In genomic region chr12:14952295-14952995, GRCh38 we compare ENCODE assay signal across 8 cellular contexts. TPM values are rescaled to one million over a fixed set of nuclear protein-coding genes. Genes with fewer than 3 reads are reported as not detected.
DNase-seq lines count a peak whose midpoint lies in the region; ATAC-seq and TF ChIP-seq lines count a peak whose summit lies in the region.

No MANE protein-coding gene starts in this region.

- no peak overlapping the region for H3K4me3 ChIP-seq in astrocyte of the cerebellum (ENCODE audit: low read depth, low read length)
- H3K4me3 ChIP-seq in kidney epithelial cell (ENCODE audit: low read depth, low read length): no peak overlapping the region
- H3K4me3 ChIP-seq in thoracic aorta: no peak overlapping the region

- peak; percentile 56 for ATAC-seq in HG02610 (IDR thresholded peaks at IDR 0.05; ENCODE audit: unreplicated experiment)
- peak; percentile 77 for ATAC-seq in thoracic aorta (ENCODE audit: insufficient number of reproducible peaks, low FRiP score, low read depth)

- H3K27me3 ChIP-seq in kidney epithelial cell (ENCODE audit: control insufficient read depth, insufficient read depth, low read length) (no peaks in the 10 kb centered on the region), thoracic aorta (replicated peaks; ENCODE audit: insufficient read depth) (no peaks in the 10 kb centered on the region)

- TF ChIP-seq CTCF in astrocyte of the cerebellum (IDR thresholded peaks at IDR 0.05; ENCODE audit: low read depth, low read length, missing control alignments) (no peak), kidney epithelial cell (IDR thresholded peaks at IDR 0.05; ENCODE audit: insufficient read depth, low read length, poor library complexity, severe bottlenecking) (no peak), thoracic aorta (IDR thresholded peaks at IDR 0.05) (no peak)

- DNase-seq in activated naive CD4-positive, alpha-beta T cell treated with anti-CD3 and anti-CD28 coated beads, Interleukin-2, amount 10 ng/mL, durations not matched to agents 7 days and 5 days: peak; percentile 52
- DNase-seq in activated naive CD4-positive, alpha-beta T cell treated with Interleukin-2 at 50 U/mL for 16 hours: no peak
- DNase-seq in NCI-H2029 treated with DMSO at 0.1 percent for 48 hours (lab: John Stamatoyannopoulos, UW) (peak; percentile 26), astrocyte of the cerebellum (ENCODE audit: low read depth) (peak; percentile 63), kidney epithelial cell (ENCODE audit: low read depth) (peak; percentile 98), thoracic aorta (ENCODE audit: low spot score) (no peak)
- DNase-seq in stimulated activated CD4-positive, alpha-beta T cell treated with anti-CD3 and anti-CD28 coated beads, Interleukin-12 subunit alpha, Interleukin-12 subunit beta, amount 100 ng/mL, for 4 hours: no peak

- H3K9me3 Mint-ChIP-seq in activated naive CD4-positive, alpha-beta T cell treated with anti-CD3 and anti-CD28 coated beads, Interleukin-2, amount 10 ng/mL, durations not matched to agents 7 days and 5 days: no peaks in the 10 kb centered on the region

- in situ Hi-C loops in astrocyte of the cerebellum (cut with HindIII; ENCODE audit: low sequenced_read_pairs): no loop called here

- H3K36me3 ChIP-seq in kidney epithelial cell (ENCODE audit: control insufficient read depth, insufficient read depth, low read length): no peaks in the 10 kb centered on the region
- H3K36me3 ChIP-seq in thoracic aorta: no peaks in the 10 kb centered on the region

- peaks cover 39 to 70% of the 10 kb centered on the region in 2 donors for H3K4me1 ChIP-seq in thoracic aorta (ENCODE audit: control insufficient read depth in 1 of 2, low read depth in 2 of 2)

- H3K27me3 Mint-ChIP-seq in activated naive CD4-positive, alpha-beta T cell treated with anti-CD3 and anti-CD28 coated beads, Interleukin-2, amount 10 ng/mL, durations not matched to agents 7 days and 5 days: no peaks in the 10 kb centered on the region

- H3K4me3 Mint-ChIP-seq in activated naive CD4-positive, alpha-beta T cell treated with anti-CD3 and anti-CD28 coated beads, Interleukin-2, amount 10 ng/mL, durations not matched to agents 7 days and 5 days: peak overlapping the region; percentile 75

- H3K36me3 Mint-ChIP-seq in activated naive CD4-positive, alpha-beta T cell treated with anti-CD3 and anti-CD28 coated beads, Interleukin-2, amount 10 ng/mL, durations not matched to agents 7 days and 5 days: peaks cover 79% of the 10 kb centered on the region

- no peaks in the 10 kb centered on the region for H3K9me3 ChIP-seq in thoracic aorta

- peak overlapping the region; percentile 96 for H3K27ac Mint-ChIP-seq in activated naive CD4-positive, alpha-beta T cell treated with anti-CD3 and anti-CD28 coated beads, Interleukin-2, amount 10 ng/mL, durations not matched to agents 7 days and 5 days

- H3K27ac ChIP-seq in thoracic aorta: peak overlapping the region; percentile 66 to 83

- CTCF ChIA-PET in activated naive CD4-positive, alpha-beta T cell treated with anti-CD3 and anti-CD28 coated beads, Interleukin-2, amount 10 ng/mL, durations not matched to agents 7 days and 5 days (lab: Charles Lee): no interaction called here

- H3K4me1 Mint-ChIP-seq in activated naive CD4-positive, alpha-beta T cell treated with anti-CD3 and anti-CD28 coated beads, Interleukin-2, amount 10 ng/mL, durations not matched to agents 7 days and 5 days: peaks cover 94% of the 10 kb centered on the region

RNA-seq across cellular contexts. Expression of gene ARHGDIB, which starts 9.0 kb away (rescaled TPM):
- total RNA-seq in kidney epithelial cell (10.4 and 13.8 TPM in 2 replicates), thoracic aorta (100 to 1,000 TPM; 199 to 223 TPM)

RNA-seq across cellular contexts. Expression of gene ERP27, which starts 14.1 kb away (rescaled TPM):
- total RNA-seq in kidney epithelial cell (0.07 and 0.13 TPM in 2 replicates), thoracic aorta (1 to 10 TPM in 1 of 2 donors, not detected in 1; 2.4 TPM)

RNA-seq across cellular contexts. Expression of gene PDE6H, which starts 20.4 kb away (rescaled TPM):
- total RNA-seq in kidney epithelial cell: not detected in 2 replicates
- not detected for total RNA-seq in thoracic aorta

Comparison
In these comparisons a context has a peak if more than half of its experiments do, and no peak if none do; other contexts are left out.
1. DNase-seq: peak in activated naive CD4-positive, alpha-beta T cell treated with anti-CD3 and anti-CD28 coated beads, Interleukin-2, amount 10 ng/mL, durations not matched to agents 7 days and 5 days (single experiment), NCI-H2029 treated with DMSO at 0.1 percent for 48 hours (single experiment), astrocyte of the cerebellum (single experiment) and kidney epithelial cell (single experiment); none in activated naive CD4-positive, alpha-beta T cell treated with Interleukin-2 at 50 U/mL for 16 hours (single experiment), thoracic aorta (single experiment) and stimulated activated CD4-positive, alpha-beta T cell treated with anti-CD3 and anti-CD28 coated beads, Interleukin-12 subunit alpha, Interleukin-12 subunit beta, amount 100 ng/mL, for 4 hours (single experiment).
2. RNA of gene ARHGDIB, which starts 9.0 kb away (total RNA-seq): 199 to 223 TPM in thoracic aorta; 10.4 to 13.8 TPM in kidney epithelial cell; every median in the first group is over 10 times any median in the second.